In genomic region chr10:76080406-76080805, GRCh38 we compare ENCODE assay signal across 13 cellular contexts.
DNase-seq lines count a peak whose midpoint lies in the region; TF ChIP-seq lines count a peak whose summit lies in the region.
"Had no signal": no experiment of that assay in that cellular context is flagged by ENCODE, and none has a peak within 500 bp of the region (broad histone marks: within the 10 kb centered on the region; RNA-seq: fewer than 3 reads in every experiment).

No MANE protein-coding gene starts in this region.

- peak; percentile 78 for DNase-seq in EL
- peak; percentile 75 for DNase-seq in RPMI7951 (ENCODE audit: low read depth)
- peak; percentile 85 for DNase-seq in fibroblast of mammary gland (ENCODE audit: low read depth)
- DNase-seq in renal cortical epithelial cell (ENCODE audit: low read depth), result peak; percentile 82
- DNase-seq in COLO668 (lab: John Stamatoyannopoulos, UW; ENCODE audit: unreplicated experiment), result no peak
- no peak for DNase-seq in H4 (ENCODE audit: low spot score)
- no peak for DNase-seq in NCI-H748 treated with DMSO at 0.1 percent for 48 hours (lab: John Stamatoyannopoulos, UW)
- DNase-seq: activated naive CD4-positive, alpha-beta T cell treated with anti-CD3 and anti-CD28 coated beads, Interleukin-2, amount 10 ng/mL, durations not matched to agents 7 days and 5 days; CD4-positive, alpha-beta T cell; endodermal cell; NCI-H2029 treated with DMSO at 0.1 percent for 48 hours; nucleus accumbens; T-helper 17 cell had no signal

- no peak for TF ChIP-seq CTCF in fibroblast of mammary gland (conservative IDR thresholded peaks at IDR 0.05; ENCODE audit: control insufficient read depth, insufficient read depth, low read depth, low read length)

- no peak overlapping the region for H3K4me3 ChIP-seq in fibroblast of mammary gland (ENCODE audit: control insufficient read depth, low read depth, low read length)

Comparison
In these comparisons a context has a peak if more than half of its experiments do, and no peak if none do; other contexts are left out.
1. DNase-seq: peak in EL (single experiment), RPMI7951 (single experiment), fibroblast of mammary gland (single experiment) and renal cortical epithelial cell (single experiment); none in COLO668 (single experiment), H4 (single experiment) and NCI-H748 treated with DMSO at 0.1 percent for 48 hours (single experiment).